1 cellular context compared by ENCODE assay signal in the genomic region with DNA sequence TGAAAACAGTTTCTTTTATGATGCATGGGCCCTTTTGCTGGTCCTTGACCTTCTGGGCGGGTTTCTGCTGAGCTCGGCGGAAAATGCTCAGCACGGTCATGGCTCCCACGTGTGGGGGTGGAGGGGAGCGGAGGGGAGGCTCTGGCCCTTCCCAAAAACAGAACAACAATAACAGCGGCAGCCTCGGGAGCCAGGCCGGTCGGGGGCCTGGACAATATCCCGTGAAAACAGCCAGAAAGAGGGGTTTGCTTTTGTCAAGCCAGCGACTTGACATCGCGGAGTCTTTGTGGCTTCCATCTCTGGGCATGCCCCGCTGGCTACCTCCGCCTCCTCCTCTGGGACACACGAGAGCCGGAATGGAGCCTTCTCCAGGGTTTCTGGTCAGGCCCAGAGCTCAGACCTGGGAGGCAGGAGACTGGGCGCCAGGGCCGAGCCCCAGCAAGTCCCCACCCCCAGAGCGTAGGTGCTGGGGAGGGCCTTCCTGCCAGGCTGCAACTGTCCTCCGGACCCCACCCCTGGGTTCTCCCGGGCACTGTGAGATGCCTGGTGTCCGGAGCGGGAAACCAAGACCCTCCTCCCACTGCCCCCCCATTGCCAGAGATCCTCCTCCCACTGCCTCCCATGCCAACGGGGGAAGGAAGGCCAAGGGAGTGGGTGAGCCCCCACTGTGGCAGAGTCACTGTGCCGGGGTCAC.
TF ChIP-seq lines count a peak whose summit lies in the region.

No MANE protein-coding gene starts in this region.

TF ChIP-seq in SK-N-SH, 30 proteins besides CTCF, POLR2A, EP300 and RAD21 (continued from another document):
- TF ChIP-seq POLR2AphosphoS5 (IDR thresholded peaks at IDR 0.05; ENCODE audit: low read depth, low read length) = no peak
- TF ChIP-seq, protein P1, sequence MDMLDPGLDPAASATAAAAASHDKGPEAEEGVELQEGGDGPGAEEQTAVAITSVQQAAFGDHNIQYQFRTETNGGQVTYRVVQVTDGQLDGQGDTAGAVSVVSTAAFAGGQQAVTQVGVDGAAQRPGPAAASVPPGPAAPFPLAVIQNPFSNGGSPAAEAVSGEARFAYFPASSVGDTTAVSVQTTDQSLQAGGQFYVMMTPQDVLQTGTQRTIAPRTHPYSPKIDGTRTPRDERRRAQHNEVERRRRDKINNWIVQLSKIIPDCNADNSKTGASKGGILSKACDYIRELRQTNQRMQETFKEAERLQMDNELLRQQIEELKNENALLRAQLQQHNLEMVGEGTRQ (IDR thresholded peaks at IDR 0.05; ENCODE audit: borderline replicate concordance, low read depth, low read length) = no peak
- TF ChIP-seq RFX5 (IDR thresholded peaks at IDR 0.05; ENCODE audit: low read length) = no peak
- no peak for TF ChIP-seq FOXJ3 (CRISPR knock-in tag; IDR thresholded peaks at IDR 0.05)
- no peak for TF ChIP-seq SIN3A (IDR thresholded peaks at IDR 0.05; ENCODE audit: borderline replicate concordance, low read depth, low read length)
- no peak for TF ChIP-seq TAF1 (IDR thresholded peaks at IDR 0.05; ENCODE audit: borderline replicate concordance, low read depth, low read length)
- TF ChIP-seq JUND (IDR thresholded peaks at IDR 0.05) = no peak
- no peak for TF ChIP-seq YY1 (IDR thresholded peaks at IDR 0.05; ENCODE audit: low read depth)
- no peak for TF ChIP-seq FOSL2 (IDR thresholded peaks at IDR 0.05; ENCODE audit: borderline replicate concordance, low read depth)
- TF ChIP-seq, protein P2, sequence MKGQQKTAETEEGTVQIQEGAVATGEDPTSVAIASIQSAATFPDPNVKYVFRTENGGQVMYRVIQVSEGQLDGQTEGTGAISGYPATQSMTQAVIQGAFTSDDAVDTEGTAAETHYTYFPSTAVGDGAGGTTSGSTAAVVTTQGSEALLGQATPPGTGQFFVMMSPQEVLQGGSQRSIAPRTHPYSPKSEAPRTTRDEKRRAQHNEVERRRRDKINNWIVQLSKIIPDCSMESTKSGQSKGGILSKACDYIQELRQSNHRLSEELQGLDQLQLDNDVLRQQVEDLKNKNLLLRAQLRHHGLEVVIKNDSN (IDR thresholded peaks at IDR 0.05; ENCODE audit: borderline replicate concordance, low read depth) = no peak
- TF ChIP-seq GABPA (IDR thresholded peaks at IDR 0.05; ENCODE audit: low read depth) = no peak
- TF ChIP-seq NRF1 (IDR thresholded peaks at IDR 0.05; ENCODE audit: low read depth, low read length) = no peak
- no peak for TF ChIP-seq CHD2 (IDR thresholded peaks at IDR 0.05; ENCODE audit: low read length, partially characterized antibody)
- TF ChIP-seq ELF1 (IDR thresholded peaks at IDR 0.05) = no peak
TF ChIP-seq in SK-N-SH: peak in this region for 0.
